Comparison of ENCODE assay signal across 10 cellular contexts in genomic region chr15:75203908-75204263, GRCh38. TPM values are rescaled to one million over a fixed set of nuclear protein-coding genes. Genes with fewer than 3 reads are reported as not detected.
A peak's percentile ranks its signal among the peaks of the same experiment; 100 is the strongest.
DNase-seq lines count a peak whose midpoint lies in the region; ATAC-seq, FAIRE-seq and TF ChIP-seq lines count a peak whose summit lies in the region.
"Had no signal": no experiment of that assay in that cellular context is flagged by ENCODE, and none has a peak within 500 bp of the region (broad histone marks: within the 10 kb centered on the region; RNA-seq: fewer than 3 reads in every experiment).

No MANE protein-coding gene starts in this region.

- H3K4me3 ChIP-seq in right atrium auricular region = peak overlapping the region; percentile 64 to 72
- H3K4me3 ChIP-seq in lung = peak overlapping the region; percentile 85
- peak overlapping the region; percentile 63 to 79 for H3K4me3 ChIP-seq in uterus

- TF ChIP-seq CTCF in right atrium auricular region (IDR thresholded peaks at IDR 0.05) = no peak
- TF ChIP-seq CTCF in lung (IDR thresholded peaks at IDR 0.05; ENCODE audit: control extremely low read depth, extremely low read depth) = no peak
- no peak for TF ChIP-seq CTCF in uterus (IDR thresholded peaks at IDR 0.05)

- H3K36me3 ChIP-seq in right atrium auricular region (peaks cover 25% of the 10 kb centered on the region), lung (ENCODE audit: control insufficient read depth in 2 of 2, insufficient read depth in 2 of 2, low read length in 2 of 2) (peaks cover 0 to 32% of the 10 kb centered on the region in 2 donors), uterus (no peaks in the 10 kb centered on the region)

- TF ChIP-seq POLR2A in uterus (IDR thresholded peaks at IDR 0.05) = no peak

- H3K4me3 Mint-ChIP-seq in activated naive CD8-positive, alpha-beta T cell = peak overlapping the region; percentile 90

- H3K27me3 ChIP-seq in right atrium auricular region = no peaks in the 10 kb centered on the region
- H3K27me3 ChIP-seq in lung (ENCODE audit: control insufficient read depth, insufficient read depth) = no peaks in the 10 kb centered on the region
- no peaks in the 10 kb centered on the region for H3K27me3 ChIP-seq in uterus

- H3K4me1 ChIP-seq in right atrium auricular region (peaks cover 0 to 80% of the 10 kb centered on the region in 2 donors), lung (ENCODE audit: control insufficient read depth in 2 of 2, insufficient read depth in 2 of 2, low read length in 2 of 2) (peaks cover 10 to 13% of the 10 kb centered on the region in 2 donors), uterus (peaks cover 9 to 12% of the 10 kb centered on the region in 2 donors)

- H3K27ac ChIP-seq in right atrium auricular region (peak overlapping the region; percentile 88 to 94), lung (ENCODE audit: low read depth in 1 of 2, low read length in 1 of 2) (peak overlapping the region; percentile 22 to 96), uterus (peak overlapping the region; percentile 86 to 93)

- WGBS in lung, 2 donors = 22 to 25% methylated on average over 1 of the region's 1 CpG

- H3K27me3 Mint-ChIP-seq in activated naive CD8-positive, alpha-beta T cell = no peaks in the 10 kb centered on the region

- H3K36me3 Mint-ChIP-seq in activated naive CD8-positive, alpha-beta T cell = no peaks in the 10 kb centered on the region

- DNase-seq in right atrium auricular region (ENCODE audit: low spot score) (no peak), left cardiac atrium (no peak), lung (ENCODE audit: low spot score) (no peak), uterus (no peak), occipital lobe (lab: John Stamatoyannopoulos, UW) (no peak), urothelium cell line (ENCODE audit: low spot score) (no peak)

- FAIRE-seq in urothelium cell line (lab: Jason Lieb, UNC) = no peak
- FAIRE-seq: G401.6 had no signal

- peaks cover 42% of the 10 kb centered on the region for H3K4me1 Mint-ChIP-seq in activated naive CD8-positive, alpha-beta T cell (ENCODE audit: low read depth)

- H3K9me3 Mint-ChIP-seq in activated naive CD8-positive, alpha-beta T cell (ENCODE audit: low read depth) = no peaks in the 10 kb centered on the region

- peak overlapping the region; percentile 75 for H3K27ac Mint-ChIP-seq in activated naive CD8-positive, alpha-beta T cell

- H3K9me3 ChIP-seq in right atrium auricular region (no peaks in the 10 kb centered on the region), lung (ENCODE audit: control insufficient read depth in 2 of 2, insufficient read depth in 1 of 2, low read length in 1 of 2) (no peaks in the 10 kb centered on the region), uterus (no peaks in the 10 kb centered on the region)

- intact Hi-C loops in left cardiac atrium (cut with DNase I) = loop anchor here (1.0 to 5.0 kb wide), 4 partner anchors 92 to 175 kb away; no protein-coding TSS in a partner anchor
- intact Hi-C loops in uterus (cut with DNase I; ENCODE audit: low total_unique reads) = loop anchor here (2.0 to 10.0 kb wide), 2 partner anchors 175 to 429 kb away; no protein-coding TSS in a partner anchor

- ATAC-seq in left cardiac atrium = no peak
- no peak for ATAC-seq in lung (ENCODE audit: insufficient read depth, low FRiP score)
- ATAC-seq in HG02642 (IDR thresholded peaks at IDR 0.05; ENCODE audit: poor library complexity, unreplicated experiment) = no peak

RNA-seq across cellular contexts. Expression of gene C15orf39, which starts 2.2 kb away (rescaled TPM):
- total RNA-seq in right atrium auricular region (10 to 100 TPM in 1 of 2 donors, 1 to 10 TPM in 1; 5.9 to 16.4 TPM), left cardiac atrium (10 to 100 TPM in 1 of 2 donors, 1 to 10 TPM in 1; 9.0 to 14.2 TPM), lung (10 to 100 TPM; 16.8 to 57.7 TPM), uterus (10 to 100 TPM in 2 of 4 donors, 1 to 10 TPM in 2; 4.6 to 43.9 (median 14.1) TPM), occipital lobe (0.31 TPM)
- polyA plus RNA-seq in lung = 10 to 100 TPM; 13.1 to 34.4 TPM

RNA-seq across cellular contexts. Expression of gene GOLGA6C, which starts 54.2 kb away (rescaled TPM):
- total RNA-seq in right atrium auricular region (not detected), left cardiac atrium (not detected), lung (not detected), uterus (not detected), occipital lobe (not detected)
- polyA plus RNA-seq in lung = under 1 TPM in 1 of 2 donors, not detected in 1; 0.01 TPM
- total RNA-seq: M059J had no signal
